ENCODE assay signal across 8 cellular contexts in the genomic region with DNA sequence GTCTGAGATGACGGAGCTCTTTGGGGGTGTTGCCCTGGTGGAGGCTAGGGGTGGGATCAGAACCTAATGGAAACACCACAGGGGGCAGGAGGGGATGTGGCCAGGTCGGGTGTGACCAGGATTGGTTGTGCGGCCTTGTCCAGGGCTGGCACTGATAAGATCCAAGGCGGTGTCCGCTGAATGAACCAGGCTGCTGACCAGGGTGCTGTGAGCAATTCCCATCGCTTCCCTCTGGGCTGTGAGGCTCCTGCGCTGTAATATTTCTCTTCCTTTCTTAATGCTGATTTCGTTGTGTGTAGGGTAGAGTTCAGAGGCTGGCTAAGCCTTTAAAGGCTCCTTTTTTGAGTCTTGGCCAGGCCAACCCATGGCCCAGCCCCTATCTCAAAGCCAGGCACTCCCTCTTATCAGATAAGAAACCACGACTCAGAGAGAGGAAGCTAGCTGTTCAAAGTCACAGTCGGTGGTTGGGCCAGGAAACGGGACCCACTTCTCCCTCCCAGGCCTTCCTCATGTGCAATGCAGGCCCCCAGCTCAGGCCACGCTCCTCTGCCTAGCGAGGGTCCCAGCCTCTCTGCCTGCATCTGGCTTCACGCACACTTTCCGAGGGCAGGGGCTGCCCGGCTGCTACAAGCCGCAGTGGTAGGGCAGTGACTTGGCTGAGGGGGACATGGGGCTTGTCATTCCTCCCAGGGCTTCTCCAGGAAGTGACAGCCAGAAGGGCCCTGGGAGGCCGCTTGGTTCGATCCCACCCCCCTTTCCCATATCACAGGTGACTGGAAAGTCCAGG. TPM values are rescaled to one million over a fixed set of nuclear protein-coding genes. Genes with fewer than 3 reads are reported as not detected.
DNase-seq lines count a peak whose midpoint lies in the region; TF ChIP-seq lines count a peak whose summit lies in the region.

No MANE protein-coding gene starts in this region.

- H3K36me3 Mint-ChIP-seq in CD8-positive, alpha-beta memory T cell = no peaks in the 10 kb centered on the region

- H3K27ac ChIP-seq in CD8-positive, alpha-beta memory T cell (ENCODE audit: low read depth, low read length) = peak overlapping the region; percentile 55
- peak overlapping the region in 3 of 4 donors; percentile 83 to 94 (median 90) for H3K27ac ChIP-seq in Peyer's patch

- H3K27ac Mint-ChIP-seq in CD8-positive, alpha-beta memory T cell = peak overlapping the region; percentile 78 to 98 (median 93)

- CTCF ChIA-PET in CD8-positive, alpha-beta memory T cell (lab: Charles Lee) = no interaction called here

- peaks cover 56% of the 10 kb centered on the region for H3K4me1 ChIP-seq in CD8-positive, alpha-beta memory T cell (ENCODE audit: insufficient read depth, low read length)
- peaks cover 0 to 38% (median 18%) of the 10 kb centered on the region in 4 donors for H3K4me1 ChIP-seq in Peyer's patch
- H3K4me1 ChIP-seq in mucosa of stomach (ENCODE audit: control insufficient read depth, insufficient read depth, low read length) = peaks cover 83% of the 10 kb centered on the region

- H3K9me3 ChIP-seq in CD8-positive, alpha-beta memory T cell (ENCODE audit: low read length) = no peaks in the 10 kb centered on the region
- H3K9me3 ChIP-seq in Peyer's patch (no peaks in the 10 kb centered on the region), mucosa of stomach (ENCODE audit: control insufficient read depth, low read length) (no peaks in the 10 kb centered on the region)

- peak; percentile 70 to 93 for TF ChIP-seq POLR2A in Peyer's patch (IDR thresholded peaks at IDR 0.05)

- H3K36me3 ChIP-seq in CD8-positive, alpha-beta memory T cell (ENCODE audit: insufficient read depth, low read length) = no peaks in the 10 kb centered on the region
- H3K36me3 ChIP-seq in Peyer's patch = no peaks in the 10 kb centered on the region
- H3K36me3 ChIP-seq in mucosa of stomach (ENCODE audit: control insufficient read depth, insufficient read depth, low read length) = no peaks in the 10 kb centered on the region

- H3K27me3 ChIP-seq in CD8-positive, alpha-beta memory T cell (ENCODE audit: insufficient read depth, low read length, poor library complexity, severe bottlenecking) = no peaks in the 10 kb centered on the region
- H3K27me3 ChIP-seq in Peyer's patch (no peaks in the 10 kb centered on the region), mucosa of stomach (ENCODE audit: control insufficient read depth, insufficient read depth, low read length) (no peaks in the 10 kb centered on the region)

- peaks cover 56 to 61% (median 58%) of the 10 kb centered on the region in 3 donors for H3K4me1 Mint-ChIP-seq in CD8-positive, alpha-beta memory T cell

- H3K4me3 ChIP-seq in CD8-positive, alpha-beta memory T cell (ENCODE audit: low read length) = peak overlapping the region; percentile 15
- H3K4me3 ChIP-seq in Peyer's patch (peak overlapping the region in 1 of 4 donors; percentile 2), mucosa of stomach (ENCODE audit: low read length) (no peak overlapping the region)

- peak in 2 of 6 experiments; percentile 6 for TF ChIP-seq CTCF in Peyer's patch (IDR thresholded peaks at IDR 0.05)

- H3K4me3 Mint-ChIP-seq in CD8-positive, alpha-beta memory T cell = peak overlapping the region; percentile 1 to 88 (median 71)

- H3K27me3 Mint-ChIP-seq in CD8-positive, alpha-beta memory T cell = no peaks in the 10 kb centered on the region

- peak; percentile 46 to 80 (median 64) for DNase-seq in CD8-positive, alpha-beta memory T cell
- DNase-seq in Peyer's patch = peak; percentile 40 to 86 (median 81)
- DNase-seq in activated naive CD4-positive, alpha-beta T cell treated with anti-CD3 and anti-CD28 coated beads, Interleukin-2, amount 50 U/mL, for 16 hours = peak; percentile 26
- DNase-seq in epidermal melanocyte (ENCODE audit: insufficient read length, low spot score) = no peak
- no peak for DNase-seq in C1 segment of cervical spinal cord (lab: John Stamatoyannopoulos, UW)
- DNase-seq in middle frontal gyrus (ENCODE audit: extremely low spot score, low spot score) = no peak
- DNase-seq in D341Med (ENCODE audit: low spot score) = no peak

- no peaks in the 10 kb centered on the region for H3K9me3 Mint-ChIP-seq in CD8-positive, alpha-beta memory T cell

- peak overlapping the region; percentile 55 for H3K9ac ChIP-seq in mucosa of stomach (ENCODE audit: low read length)

- POLR2A ChIA-PET in CD8-positive, alpha-beta memory T cell (lab: Charles Lee) = interaction anchor here (0.5 to 0.6 kb wide), 3 partner anchors 23 to 466 kb away, joined by 3 to 4 read pairs (median 3); no protein-coding TSS in a partner anchor

RNA-seq across cellular contexts. Expression of gene FOSL2, which starts 26.0 kb away (rescaled TPM):
- total RNA-seq in CD8-positive, alpha-beta memory T cell = 10 to 100 TPM; 46.2 to 47.3 TPM
- 14.1 TPM for polyA plus RNA-seq in CD8-positive, alpha-beta memory T cell
- 100 to 1,000 TPM in 3 of 4 donors, 10 to 100 TPM in 1; 46.2 to 239 (median 207) TPM for total RNA-seq in Peyer's patch

Comparison
In these comparisons a context has a peak if more than half of its experiments do, and no peak if none do; other contexts are left out.
1. DNase-seq: peak in CD8-positive, alpha-beta memory T cell (5 of 5), Peyer's patch (3 of 3) and activated naive CD4-positive, alpha-beta T cell treated with anti-CD3 and anti-CD28 coated beads, Interleukin-2, amount 50 U/mL, for 16 hours (single experiment); none in epidermal melanocyte (single experiment), C1 segment of cervical spinal cord (0 of 14), middle frontal gyrus (single experiment) and D341Med (single experiment).